Comparison of ENCODE assay signal across 14 cellular contexts in genomic region chr16:85366031-85366763, GRCh38.
DNase-seq lines count a peak whose midpoint lies in the region; ATAC-seq and TF ChIP-seq lines count a peak whose summit lies in the region.
"Had no signal": no experiment of that assay in that cellular context is flagged by ENCODE, and none has a peak within 500 bp of the region (broad histone marks: within the 10 kb centered on the region; RNA-seq: fewer than 3 reads in every experiment).

No MANE protein-coding gene starts in this region.

- H3K4me3 ChIP-seq in BLaER1 (no peak overlapping the region), mammary epithelial cell (replicated peaks in 1 of 3; ENCODE audit: insufficient read depth in 1 of 3, low read depth in 2 of 3, low read length in 3 of 3) (no peak overlapping the region)
- H3K4me3 ChIP-seq: dorsolateral prefrontal cortex, GM12878 had no signal

- H3K4me2 ChIP-seq in BLaER1 (peak overlapping the region; percentile 81), mammary epithelial cell (ENCODE audit: insufficient read depth, low read depth, low read length) (peak overlapping the region; percentile 41)

- peaks cover 58% of the 10 kb centered on the region for H3K4me1 Mint-ChIP-seq in nephron
- no peaks in the 10 kb centered on the region for H3K4me1 Mint-ChIP-seq in activated T-cell treated with anti-CD3 and anti-CD28 coated beads, Interleukin-2, amount 50 U/mL, for 4 hours (ENCODE audit: low read depth)
- H3K4me1 Mint-ChIP-seq: activated B cell treated with CpG ODN at 0.5 μM for 24 hours had no signal

- no peak for ATAC-seq in activated T-cell treated with anti-CD3 and anti-CD28 coated beads, Interleukin-2, amount 50 U/mL, for 4 hours

- TF ChIP-seq CTCF in mammary epithelial cell (conservative IDR thresholded peaks at IDR 0.05 in 1 of 2, IDR thresholded peaks at IDR 0.05 in 1 of 2; ENCODE audit: extremely low read depth in 1 of 2, insufficient read depth in 1 of 2, low read depth in 1 of 2, low read length in 2 of 2) (no peak), nephron (IDR thresholded peaks at IDR 0.05; ENCODE audit: unreplicated experiment in 3 of 3) (no peak)

- no peaks in the 10 kb centered on the region for H3K79me2 ChIP-seq in mammary epithelial cell (ENCODE audit: insufficient read depth, low read length)

- no peaks in the 10 kb centered on the region for H3K9me3 Mint-ChIP-seq in nephron
- no peaks in the 10 kb centered on the region for H3K9me3 Mint-ChIP-seq in activated T-cell treated with anti-CD3 and anti-CD28 coated beads, Interleukin-2, amount 50 U/mL, for 4 hours
- H3K9me3 Mint-ChIP-seq: activated B cell treated with CpG ODN at 0.5 μM for 24 hours had no signal

- H3K9ac ChIP-seq in BLaER1 = no peak overlapping the region
- no peak overlapping the region for H3K9ac ChIP-seq in mammary epithelial cell (ENCODE audit: insufficient read depth, low read length)

- H3K36me3 ChIP-seq in BLaER1 = no peaks in the 10 kb centered on the region
- H3K36me3 ChIP-seq in mammary epithelial cell (ENCODE audit: insufficient read depth, low read length) = no peaks in the 10 kb centered on the region
- H3K36me3 ChIP-seq: neutrophil had no signal

- intact Hi-C loops in mammary epithelial cell (cut with micrococcal nuclease) = no loop called here

- dilution Hi-C loops in mammary epithelial cell (cut with HindIII; ENCODE audit: low sequenced_read_pairs) = loop anchor here (5.0 kb wide), 2 partner anchors 49 to 91 kb away; no protein-coding TSS in a partner anchor

- CTCF ChIA-PET in mammary epithelial cell (lab: Charles Lee; ENCODE audit: low non-redundant PET) = no interaction called here

- peaks cover 11% of the 10 kb centered on the region for H4K20me1 ChIP-seq in BLaER1
- H4K20me1 ChIP-seq in mammary epithelial cell (ENCODE audit: insufficient read depth, low read length) = no peaks in the 10 kb centered on the region

- H2AFZ ChIP-seq in mammary epithelial cell (ENCODE audit: low read depth, low read length) = peak overlapping the region; percentile 58

- peaks cover 6% of the 10 kb centered on the region for H3K36me3 Mint-ChIP-seq in nephron (ENCODE audit: low read depth)
- no peaks in the 10 kb centered on the region for H3K36me3 Mint-ChIP-seq in activated T-cell treated with anti-CD3 and anti-CD28 coated beads, Interleukin-2, amount 50 U/mL, for 4 hours (ENCODE audit: insufficient read depth)

- DNase-seq in NCI-H1105 treated with DMSO at 0.1 percent for 48 hours (lab: John Stamatoyannopoulos, UW) = peak; percentile 57
- DNase-seq in mammary epithelial cell = no peak
- DNase-seq in NCI-H1930 (lab: John Stamatoyannopoulos, UW) = no peak
- DNase-seq in GM19240 (ENCODE audit: insufficient read length, low spot score) = no peak
- DNase-seq in glomerular visceral epithelial cell (ENCODE audit: extremely low spot score) = no peak
- DNase-seq in activated T-cell treated with anti-CD3 and anti-CD28 coated beads, Interleukin-2, amount 50 U/mL, for 4 hours = no peak
- DNase-seq: activated B cell treated with CpG ODN at 0.5 μM for 24 hours, amniotic stem cell, DND-41 had no signal

- H3K9me3 ChIP-seq in BLaER1 (no peaks in the 10 kb centered on the region), mammary epithelial cell (replicated peaks; ENCODE audit: insufficient read depth, low read length) (no peaks in the 10 kb centered on the region)
- H3K9me3 ChIP-seq: neutrophil had no signal

- H3K4me1 ChIP-seq in BLaER1 = peaks cover 78% of the 10 kb centered on the region
- H3K4me1 ChIP-seq in mammary epithelial cell (ENCODE audit: insufficient read depth, low read length) = peaks cover 40% of the 10 kb centered on the region

- peaks cover 12% of the 10 kb centered on the region for H3K27me3 Mint-ChIP-seq in nephron (ENCODE audit: low read depth)
- peaks cover under 1% of the 10 kb centered on the region for H3K27me3 Mint-ChIP-seq in activated T-cell treated with anti-CD3 and anti-CD28 coated beads, Interleukin-2, amount 50 U/mL, for 4 hours (ENCODE audit: low read depth)

- peak overlapping the region; percentile 1 to 25 (median 4) for H3K4me3 Mint-ChIP-seq in nephron
- H3K4me3 Mint-ChIP-seq in activated T-cell treated with anti-CD3 and anti-CD28 coated beads, Interleukin-2, amount 50 U/mL, for 4 hours = no peak overlapping the region
- H3K4me3 Mint-ChIP-seq: activated B cell treated with CpG ODN at 0.5 μM for 24 hours had no signal

- peak overlapping the region; percentile 78 to 83 (median 80) for H3K27ac Mint-ChIP-seq in nephron
- H3K27ac Mint-ChIP-seq: activated B cell treated with CpG ODN at 0.5 μM for 24 hours had no signal

- WGBS in mammary epithelial cell (ENCODE audit: low coverage, missing lambda C conversion rate) = 46% methylated on average over 15 of the region's 22 CpGs

- in situ Hi-C loops in mammary epithelial cell (cut with MboI; ENCODE audit: low sequenced_read_pairs in 2 of 2) = no loop called here

- no TSS peak for BruUV-seq in mammary epithelial cell (replicated peaks; lab: Mats Ljungman, UMichigan)

- H3K27ac ChIP-seq in BLaER1 (no peak overlapping the region), mammary epithelial cell (ENCODE audit: insufficient read depth, low read depth, low read length) (no peak overlapping the region)
- H3K27ac ChIP-seq: neutrophil had no signal

- no peaks in the 10 kb centered on the region for H3K27me3 ChIP-seq in BLaER1
- H3K27me3 ChIP-seq in mammary epithelial cell (ENCODE audit: insufficient read depth, low read length) = no peaks in the 10 kb centered on the region
- H3K27me3 ChIP-seq: neutrophil had no signal
